Comparison of ENCODE assay signal across 5 cellular contexts in genomic region chr2:119376406-119376805, GRCh38. TPM values are rescaled to one million over a fixed set of nuclear protein-coding genes. Genes with fewer than 3 reads are reported as not detected.
"Had no signal": no experiment of that assay in that cellular context is flagged by ENCODE, and none has a peak within 500 bp of the region (broad histone marks: within the 10 kb centered on the region; RNA-seq: fewer than 3 reads in every experiment).

No MANE protein-coding gene starts in this region.

RNA-seq across cellular contexts. Expression of gene TMEM37, which starts 55.2 kb away (rescaled TPM):
- total RNA-seq: natural killer cell; natural killer cell treated with Interleukin-12 subunit alpha and Interleukin-12 subunit beta and Interleukin-15 and Interleukin-18, amount 100 ng/mL, for 72 hours; occipital lobe had no signal
- polyA plus RNA-seq: naive thymus-derived CD8-positive, alpha-beta T cell; neural cell had no signal
